1 cellular context compared by ENCODE assay signal in the genomic region with DNA sequence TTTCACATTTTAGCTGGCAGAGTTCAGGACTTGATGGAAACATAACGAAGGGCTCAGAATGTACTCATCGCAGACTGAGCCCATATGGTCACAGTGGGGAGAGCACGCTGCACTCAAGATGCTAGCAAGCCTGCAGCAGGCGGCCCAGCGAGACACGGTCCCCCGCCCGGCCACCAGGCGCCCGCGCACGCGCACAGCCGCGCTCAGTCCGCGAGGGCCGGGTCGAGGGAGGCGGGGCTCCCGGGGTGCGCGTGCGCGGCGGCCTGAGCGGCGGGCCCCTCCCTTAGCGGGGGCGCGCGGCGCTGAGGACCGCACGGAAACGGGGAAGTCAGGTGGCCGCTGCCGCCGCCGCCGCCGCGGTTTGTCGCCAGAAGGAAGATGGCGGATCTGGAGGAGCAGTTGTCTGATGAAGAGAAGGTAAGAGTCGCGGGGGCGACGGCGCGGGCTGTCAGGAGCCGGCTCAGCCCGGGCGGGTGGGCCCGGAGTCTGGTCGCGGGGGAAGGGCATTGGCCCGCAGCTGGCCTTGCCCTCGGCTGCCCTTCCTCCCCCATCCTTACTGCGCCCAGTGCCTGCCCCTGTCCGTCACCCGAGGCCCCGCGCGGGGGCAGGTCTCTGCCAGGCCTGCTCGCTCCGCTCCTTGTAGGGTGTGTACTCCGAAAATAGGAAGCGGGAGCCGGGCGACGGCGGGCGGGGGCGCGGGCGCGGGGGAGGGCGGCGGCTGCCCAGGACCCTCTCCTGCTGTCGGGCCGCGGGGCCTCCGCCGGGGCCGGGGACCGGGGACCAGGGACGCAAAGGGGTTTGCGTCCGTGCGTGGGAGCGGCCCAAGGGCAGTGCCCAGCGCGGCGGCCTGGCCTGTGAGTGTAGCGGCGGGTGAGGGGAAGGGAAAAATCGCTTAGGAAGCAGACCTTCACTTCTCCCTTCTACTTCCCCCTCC.
TF ChIP-seq lines count a peak whose summit lies in the region.

A gene (plus strand): TSS at position 354 of the 934 bp plus-strand sequence. CDS start 25 bp downstream, at position 379.

TF ChIP-seq in H1, 55 proteins besides CTCF, POLR2A, EP300 and RAD21:
- TF ChIP-seq CREB1 (IDR thresholded peaks at IDR 0.05) = 0 out of 2 replicates have a peak, but pooled peaks have one; percentile 7
- no peak for TF ChIP-seq JUND (IDR thresholded peaks at IDR 0.05; ENCODE audit: low read length)
- TF ChIP-seq NRF1 (IDR thresholded peaks at IDR 0.05; ENCODE audit: low read depth, low read length) = peak; percentile 90
- no peak for TF ChIP-seq SP2 (IDR thresholded peaks at IDR 0.05; ENCODE audit: low read length)
- TF ChIP-seq, protein P1, sequence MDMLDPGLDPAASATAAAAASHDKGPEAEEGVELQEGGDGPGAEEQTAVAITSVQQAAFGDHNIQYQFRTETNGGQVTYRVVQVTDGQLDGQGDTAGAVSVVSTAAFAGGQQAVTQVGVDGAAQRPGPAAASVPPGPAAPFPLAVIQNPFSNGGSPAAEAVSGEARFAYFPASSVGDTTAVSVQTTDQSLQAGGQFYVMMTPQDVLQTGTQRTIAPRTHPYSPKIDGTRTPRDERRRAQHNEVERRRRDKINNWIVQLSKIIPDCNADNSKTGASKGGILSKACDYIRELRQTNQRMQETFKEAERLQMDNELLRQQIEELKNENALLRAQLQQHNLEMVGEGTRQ (IDR thresholded peaks at IDR 0.05; ENCODE audit: low read length) = peak; percentile 48; the same call in 1 of the 2 replicates
- peak; percentile 28 to 73; a peak in 1 of 4 replicates for TF ChIP-seq SIN3A (conservative IDR thresholded peaks at IDR 0.05 in 1 of 2, IDR thresholded peaks at IDR 0.05 in 1 of 2; ENCODE audit: low read depth in 1 of 2, low read length in 2 of 2)
- no peak for TF ChIP-seq CBX5 (IDR thresholded peaks at IDR 0.05; ENCODE audit: low read depth, low read length)
- TF ChIP-seq CBX8 (IDR thresholded peaks at IDR 0.05; ENCODE audit: borderline replicate concordance, low read depth, low read length) = no peak
- TF ChIP-seq, protein P2, sequence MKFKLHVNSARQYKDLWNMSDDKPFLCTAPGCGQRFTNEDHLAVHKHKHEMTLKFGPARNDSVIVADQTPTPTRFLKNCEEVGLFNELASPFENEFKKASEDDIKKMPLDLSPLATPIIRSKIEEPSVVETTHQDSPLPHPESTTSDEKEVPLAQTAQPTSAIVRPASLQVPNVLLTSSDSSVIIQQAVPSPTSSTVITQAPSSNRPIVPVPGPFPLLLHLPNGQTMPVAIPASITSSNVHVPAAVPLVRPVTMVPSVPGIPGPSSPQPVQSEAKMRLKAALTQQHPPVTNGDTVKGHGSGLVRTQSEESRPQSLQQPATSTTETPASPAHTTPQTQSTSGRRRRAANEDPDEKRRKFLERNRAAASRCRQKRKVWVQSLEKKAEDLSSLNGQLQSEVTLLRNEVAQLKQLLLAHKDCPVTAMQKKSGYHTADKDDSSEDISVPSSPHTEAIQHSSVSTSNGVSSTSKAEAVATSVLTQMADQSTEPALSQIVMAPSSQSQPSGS (IDR thresholded peaks at IDR 0.05; ENCODE audit: low read length) = no peak
- TF ChIP-seq PHF8 (conservative IDR thresholded peaks at IDR 0.05; ENCODE audit: low read depth, low read length) = peak; percentile 83
- TF ChIP-seq, protein P3, sequence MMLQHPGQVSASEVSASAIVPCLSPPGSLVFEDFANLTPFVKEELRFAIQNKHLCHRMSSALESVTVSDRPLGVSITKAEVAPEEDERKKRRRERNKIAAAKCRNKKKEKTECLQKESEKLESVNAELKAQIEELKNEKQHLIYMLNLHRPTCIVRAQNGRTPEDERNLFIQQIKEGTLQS (IDR thresholded peaks at IDR 0.05; ENCODE audit: insufficient read depth, low read depth, low read length) = 0 out of 2 replicates have a peak, but pooled peaks have one; percentile 4
- no peak for TF ChIP-seq RXRA (IDR thresholded peaks at IDR 0.05; ENCODE audit: insufficient read depth, low read depth, low read length)
- TF ChIP-seq RBBP5 (IDR thresholded peaks at IDR 0.05; ENCODE audit: borderline replicate concordance, low read depth, low read length) = peak; percentile 97
- peak; percentile 57 for TF ChIP-seq KDM5A (IDR thresholded peaks at IDR 0.05; ENCODE audit: low read length)
- TF ChIP-seq KDM4A (IDR thresholded peaks at IDR 0.05; ENCODE audit: low read depth, low read length, severe bottlenecking) = peak; percentile 55
- no peak for TF ChIP-seq HDAC2 (IDR thresholded peaks at IDR 0.05; ENCODE audit: borderline replicate concordance in 1 of 2, low read depth in 2 of 2, low read length in 2 of 2)
- TF ChIP-seq YY1 (IDR thresholded peaks at IDR 0.05; ENCODE audit: low read depth, low read length) = peak; percentile 93
- TF ChIP-seq POLR2AphosphoS5 (IDR thresholded peaks at IDR 0.05; ENCODE audit: low read depth, low read length) = peak; percentile 75
- peak; percentile 90 for TF ChIP-seq TAF1 (IDR thresholded peaks at IDR 0.05; ENCODE audit: low read depth, low read length)
- TF ChIP-seq, protein P4, sequence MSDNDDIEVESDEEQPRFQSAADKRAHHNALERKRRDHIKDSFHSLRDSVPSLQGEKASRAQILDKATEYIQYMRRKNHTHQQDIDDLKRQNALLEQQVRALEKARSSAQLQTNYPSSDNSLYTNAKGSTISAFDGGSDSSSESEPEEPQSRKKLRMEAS (IDR thresholded peaks at IDR 0.05) = peak; percentile 92
- TF ChIP-seq BACH1 (IDR thresholded peaks at IDR 0.05; ENCODE audit: low read length) = no peak
- no peak for TF ChIP-seq CHD2 (IDR thresholded peaks at IDR 0.05; ENCODE audit: low read length)
- peak; percentile 71 for TF ChIP-seq TBP (IDR thresholded peaks at IDR 0.05; ENCODE audit: low read depth, low read length)
- TF ChIP-seq CTBP2 (IDR thresholded peaks at IDR 0.05; ENCODE audit: borderline replicate concordance, insufficient read depth, insufficient read length, low read length) = no peak
- TF ChIP-seq EGR1 (IDR thresholded peaks at IDR 0.05; ENCODE audit: borderline replicate concordance, low read depth, low read length) = peak; percentile 55
- no peak for TF ChIP-seq BCL11A (IDR thresholded peaks at IDR 0.05; ENCODE audit: low read depth in 2 of 2, low read length in 2 of 2)
- TF ChIP-seq ZNF274 (IDR thresholded peaks at IDR 0.05; ENCODE audit: borderline replicate concordance, extremely low read depth, low read length) = no peak
- TF ChIP-seq, protein P5, sequence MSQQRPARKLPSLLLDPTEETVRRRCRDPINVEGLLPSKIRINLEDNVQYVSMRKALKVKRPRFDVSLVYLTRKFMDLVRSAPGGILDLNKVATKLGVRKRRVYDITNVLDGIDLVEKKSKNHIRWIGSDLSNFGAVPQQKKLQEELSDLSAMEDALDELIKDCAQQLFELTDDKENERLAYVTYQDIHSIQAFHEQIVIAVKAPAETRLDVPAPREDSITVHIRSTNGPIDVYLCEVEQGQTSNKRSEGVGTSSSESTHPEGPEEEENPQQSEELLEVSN (IDR thresholded peaks at IDR 0.05) = peak; percentile 87
- no peak for TF ChIP-seq SAP30 (IDR thresholded peaks at IDR 0.05; ENCODE audit: insufficient read depth, insufficient replicate concordance, low read length)
- no peak for TF ChIP-seq SRF (IDR thresholded peaks at IDR 0.05; ENCODE audit: low read depth, low read length)
- peak; percentile 98 for TF ChIP-seq ASH2L (IDR thresholded peaks at IDR 0.05; ENCODE audit: low read length)
- no peak for TF ChIP-seq TAF7 (optimal IDR thresholded peaks at IDR 0.05; ENCODE audit: borderline replicate concordance, low read depth, low read length)
- no peak for TF ChIP-seq HDAC6 (IDR thresholded peaks at IDR 0.05; ENCODE audit: low read depth, low read length)
